Comparison of ENCODE assay signal across 25 cellular contexts in genomic region chr5:78837836-78838235, GRCh38.
"Had no signal": no experiment of that assay in that cellular context is flagged by ENCODE, and none has a peak within 500 bp of the region (broad histone marks: within the 10 kb centered on the region; RNA-seq: fewer than 3 reads in every experiment).

No MANE protein-coding gene starts in this region.

- ATAC-seq: left colon; left lung; lower lobe of right lung; natural killer cell; right cardiac atrium; sciatic nerve; stimulated activated naive B cell treated with anti-CD40 and anti-IgM and Interleukin-4, amounts not matched to agents 10 μg/mL and 1 μg/mL and 100 μg/mL, for 72 hours; stimulated activated naive CD8-positive, alpha-beta T cell treated with anti-CD3 and anti-CD28 coated beads, Interleukin-15, Interleukin-2, amounts not matched to agents 100 U/mL and 50 U/mL, for 24 hours had no signal

- H3K4me3 Mint-ChIP-seq: naive B cell; natural killer cell; nephron progenitor cell; stimulated activated naive B cell treated with anti-CD40 and anti-IgM and Interleukin-4, amounts not matched to agents 10 μg/mL and 1 μg/mL and 100 μg/mL, for 72 hours had no signal

- H3K36me3 Mint-ChIP-seq: natural killer cell had no signal

- H3K9me3 Mint-ChIP-seq: naive B cell; natural killer cell; nephron progenitor cell; stimulated activated naive B cell treated with anti-CD40 and anti-IgM and Interleukin-4, amounts not matched to agents 10 μg/mL and 1 μg/mL and 100 μg/mL, for 72 hours had no signal

- H3K27ac Mint-ChIP-seq: natural killer cell; nephron progenitor cell; progenitor cell of endocrine pancreas; stimulated activated naive B cell treated with anti-CD40 and anti-IgM and Interleukin-4, amounts not matched to agents 10 μg/mL and 1 μg/mL and 100 μg/mL, for 72 hours had no signal

- H3K27me3 Mint-ChIP-seq: naive B cell; stimulated activated naive B cell treated with anti-CD40 and anti-IgM and Interleukin-4, amounts not matched to agents 10 μg/mL and 1 μg/mL and 100 μg/mL, for 72 hours had no signal

- DNase-seq: hippocampal formation; kidney; left colon; left lung; lower lobe of right lung; mammary epithelial cell; mesenchymal stem cell; naive B cell; natural killer cell; nephron progenitor cell; ovary; retina; right cardiac atrium; stimulated activated CD4-positive, alpha-beta T cell treated with anti-CD3 and anti-CD28 coated beads, Interleukin-12 subunit alpha, Interleukin-12 subunit beta, amount 100 ng/mL, for 4 hours; stimulated activated CD4-positive, alpha-beta T cell treated with anti-CD3 and anti-CD28 coated beads, Interleukin-15, amount 100 ng/mL, for 24 hours; stimulated activated CD4-positive, alpha-beta T cell treated with anti-CD3 and anti-CD28 coated beads, Interleukin-2, amount 100 ng/mL, for 24 hours; stimulated activated CD4-positive, alpha-beta T cell treated with anti-CD3 and anti-CD28 coated beads, Interleukin-4, amount 100 ng/mL, for 1 hour; stimulated activated naive B cell treated with anti-CD40 and anti-IgM and Interleukin-4, amounts not matched to agents 10 μg/mL and 1 μg/mL and 100 μg/mL, for 72 hours; stimulated activated naive CD8-positive, alpha-beta T cell treated with anti-CD3 and anti-CD28 coated beads, Interleukin-15, Interleukin-2, amounts not matched to agents 100 U/mL and 50 U/mL, for 24 hours; stomach; testis; thyroid gland; transverse colon had no signal
